18 cellular contexts compared by ENCODE assay signal in genomic region chr7:43643842-43644241, GRCh38.
DNase-seq lines count a peak whose midpoint lies in the region; ATAC-seq and TF ChIP-seq lines count a peak whose summit lies in the region.
"Had no signal": no experiment of that assay in that cellular context is flagged by ENCODE, and none has a peak within 500 bp of the region (broad histone marks: within the 10 kb centered on the region; RNA-seq: fewer than 3 reads in every experiment).

No MANE protein-coding gene starts in this region.

- peaks cover 75% of the 10 kb centered on the region for H3K36me3 ChIP-seq in OCI-LY7 (ENCODE audit: insufficient read depth, low read length)

- H3K4me2 ChIP-seq in OCI-LY7 (ENCODE audit: low read length) = 0 out of 2 replicates have a peak overlapping the region, but pooled peaks have one; percentile 2

- H3K9me2 ChIP-seq in OCI-LY7 (ENCODE audit: insufficient read depth, low read length) = no peaks in the 10 kb centered on the region

- H3K4me1 ChIP-seq in OCI-LY7 (ENCODE audit: insufficient read depth, low read length, poor library complexity, severe bottlenecking) = peaks cover 47% of the 10 kb centered on the region

- no peak for ATAC-seq in activated naive CD8-positive, alpha-beta T cell treated with anti-CD3 and anti-CD28 coated beads, Interleukin-2, amount 50 U/mL, for 24 hours
- no peak for ATAC-seq in HG03342 (IDR thresholded peaks at IDR 0.05; ENCODE audit: unreplicated experiment)
- ATAC-seq: body of pancreas, esophagus mucosa had no signal

- no peak overlapping the region for H3K4me3 ChIP-seq in OCI-LY7 (ENCODE audit: low read depth, low read length, poor library complexity, severe bottlenecking)
- H3K4me3 ChIP-seq: body of pancreas had no signal

- CTCF ChIA-PET in OCI-LY7 (lab: Charles Lee; ENCODE audit: unreplicated experiment) = no interaction called here

- TF ChIP-seq CTCF in OCI-LY7 (conservative IDR thresholded peaks at IDR 0.05; ENCODE audit: low read length) = no peak
- no peak for TF ChIP-seq CTCF in progenitor cell of endocrine pancreas (IDR thresholded peaks at IDR 0.05; ENCODE audit: unreplicated experiment)
- TF ChIP-seq CTCF in osteocyte (IDR thresholded peaks at IDR 0.05) = no peak

- H3K9me3 ChIP-seq in OCI-LY7 (ENCODE audit: low read length) = no peaks in the 10 kb centered on the region
- H3K9me3 ChIP-seq: body of pancreas had no signal

- no peaks in the 10 kb centered on the region for H4K20me1 ChIP-seq in OCI-LY7 (ENCODE audit: insufficient read depth, low read length)

- peaks cover 65% of the 10 kb centered on the region for H3K36me3 Mint-ChIP-seq in activated naive CD8-positive, alpha-beta T cell treated with anti-CD3 and anti-CD28 coated beads, Interleukin-2, amount 50 U/mL, for 24 hours (ENCODE audit: low read depth)
- H3K36me3 Mint-ChIP-seq in progenitor cell of endocrine pancreas (ENCODE audit: insufficient read depth) (peaks cover 23% of the 10 kb centered on the region), osteocyte (ENCODE audit: unreplicated experiment) (peaks cover 19% of the 10 kb centered on the region)

- H3K4me3 Mint-ChIP-seq in activated naive CD8-positive, alpha-beta T cell treated with anti-CD3 and anti-CD28 coated beads, Interleukin-2, amount 50 U/mL, for 24 hours = no peak overlapping the region
- H3K4me3 Mint-ChIP-seq in progenitor cell of endocrine pancreas (ENCODE audit: low read depth) (no peak overlapping the region), osteocyte (ENCODE audit: unreplicated experiment) (no peak overlapping the region)

- peaks cover 12% of the 10 kb centered on the region; the same call in 1 of the 2 replicates for H3K79me2 ChIP-seq in OCI-LY7 (ENCODE audit: insufficient read depth, low read depth, low read length)

- POLR2A ChIA-PET in OCI-LY7 (lab: Charles Lee) = interaction anchor here (1.0 kb wide), 1 partner anchor 14 kb away, joined by 3 read pairs; no protein-coding TSS in a partner anchor

- DNase-seq in activated CD8-positive, alpha-beta memory T cell treated with anti-CD3 and anti-CD28 coated beads, Interleukin-2, amount 50 U/mL, for 4 hours = peak; percentile 53
- DNase-seq in activated CD8-positive, alpha-beta memory T cell treated with anti-CD3 and anti-CD28 coated beads, Interleukin-2, amount 50 U/mL, for 48 hours = no peak
- DNase-seq in OCI-LY7 (ENCODE audit: low spot score) (no peak), progenitor cell of endocrine pancreas (ENCODE audit: low spot score, unreplicated experiment) (no peak), AG20443 (ENCODE audit: low spot score) (no peak), osteocyte (ENCODE audit: extremely low spot score, unreplicated experiment) (no peak)
- DNase-seq in activated naive CD8-positive, alpha-beta T cell treated with anti-CD3 and anti-CD28 coated beads, Interleukin-2, amount 50 U/mL, for 24 hours = no peak
- DNase-seq: ACHN; activated CD4-positive, CD25-positive, alpha-beta regulatory T cell; body of pancreas; COR-L47; dermis blood vessel endothelial cell; KG1; NCI-H1092; NCI-H2081 treated with DMSO at 0.1 percent for 48 hours; NCI-H526 treated with DMSO at 0.1 percent for 48 hours had no signal

- no peak overlapping the region for H2AFZ ChIP-seq in OCI-LY7 (ENCODE audit: low read length)

- H3K27ac Mint-ChIP-seq in activated naive CD8-positive, alpha-beta T cell treated with anti-CD3 and anti-CD28 coated beads, Interleukin-2, amount 50 U/mL, for 24 hours = peak overlapping the region; percentile 83
- H3K27ac Mint-ChIP-seq in progenitor cell of endocrine pancreas (peak overlapping the region; percentile 48), osteocyte (ENCODE audit: unreplicated experiment) (no peak overlapping the region)

- BruUV-seq in OCI-LY7 (replicated peaks; lab: Mats Ljungman, UMichigan) = no TSS peak

- no peaks in the 10 kb centered on the region for H3K9me3 Mint-ChIP-seq in activated naive CD8-positive, alpha-beta T cell treated with anti-CD3 and anti-CD28 coated beads, Interleukin-2, amount 50 U/mL, for 24 hours
- H3K9me3 Mint-ChIP-seq in progenitor cell of endocrine pancreas (ENCODE audit: low read depth) = no peaks in the 10 kb centered on the region
- no peaks in the 10 kb centered on the region for H3K9me3 Mint-ChIP-seq in osteocyte (ENCODE audit: unreplicated experiment)

- no peak overlapping the region for H3K27ac ChIP-seq in OCI-LY7 (ENCODE audit: low read depth, low read length, poor library complexity, severe bottlenecking)
- H3K27ac ChIP-seq: body of pancreas had no signal

- no peaks in the 10 kb centered on the region for H3K27me3 Mint-ChIP-seq in activated naive CD8-positive, alpha-beta T cell treated with anti-CD3 and anti-CD28 coated beads, Interleukin-2, amount 50 U/mL, for 24 hours
- no peaks in the 10 kb centered on the region for H3K27me3 Mint-ChIP-seq in progenitor cell of endocrine pancreas
- H3K27me3 Mint-ChIP-seq in osteocyte (ENCODE audit: unreplicated experiment) = no peaks in the 10 kb centered on the region

- intact Hi-C loops in OCI-LY7 (cut with micrococcal nuclease; ENCODE audit: unreplicated experiment) = no loop called here

- peaks cover 94% of the 10 kb centered on the region for H3K4me1 Mint-ChIP-seq in activated naive CD8-positive, alpha-beta T cell treated with anti-CD3 and anti-CD28 coated beads, Interleukin-2, amount 50 U/mL, for 24 hours
- H3K4me1 Mint-ChIP-seq in progenitor cell of endocrine pancreas (ENCODE audit: low read depth) (peaks cover 7% of the 10 kb centered on the region), osteocyte (ENCODE audit: unreplicated experiment) (peaks cover 57% of the 10 kb centered on the region)
